In the genomic region with DNA sequence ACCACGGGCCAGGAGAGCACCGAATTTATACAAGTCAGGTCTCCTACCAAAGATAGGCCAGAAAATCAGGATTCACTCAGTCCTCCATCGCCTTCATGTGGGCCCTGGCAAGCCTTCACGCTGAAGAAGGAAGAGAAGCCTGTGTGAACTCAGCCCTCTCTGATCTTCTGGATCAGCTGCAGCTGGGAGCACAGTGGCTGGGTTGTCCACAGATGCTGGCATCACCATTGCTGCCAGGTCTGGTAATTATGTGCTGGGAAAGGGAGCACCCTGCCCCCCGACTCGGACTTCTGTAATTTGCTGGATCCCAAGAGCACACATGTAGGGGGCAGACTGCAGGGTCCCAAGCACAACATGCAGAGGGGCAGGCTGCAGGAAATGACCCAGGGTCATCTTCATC, we compare ENCODE assay signal across 25 cellular contexts.
"Had no signal": no experiment of that assay in that cellular context is flagged by ENCODE, and none has a peak within 500 bp of the region (broad histone marks: within the 10 kb centered on the region; RNA-seq: fewer than 3 reads in every experiment).

No MANE protein-coding gene starts in this region.

- H3K9me3 ChIP-seq: colonic mucosa, prostate gland, testis, transverse colon had no signal

- H3K4me1 ChIP-seq: colonic mucosa, prostate gland, testis, transverse colon had no signal

- H3K4me3 ChIP-seq: colonic mucosa, hepatocyte, prostate gland, testis, transverse colon had no signal

- H3K27ac ChIP-seq: colonic mucosa, hepatocyte, prostate gland, testis, transverse colon had no signal

- H3K79me2 ChIP-seq: hepatocyte had no signal

- H3K4me2 ChIP-seq: hepatocyte had no signal

- DNase-seq: activated CD4-positive, alpha-beta memory T cell treated with anti-CD3 and anti-CD28 coated beads, Interleukin-2, amount 10 ng/mL, durations not matched to agents 7 days and 5 days; activated CD4-positive, alpha-beta T cell treated with anti-CD3 and anti-CD28 coated beads for 1 hour; activated CD4-positive, alpha-beta T cell treated with anti-CD3 and anti-CD28 coated beads, Interleukin-2, amount 10 ng/mL, durations not matched to agents 7 days and 5 days; activated CD8-positive, alpha-beta memory T cell treated with anti-CD3 and anti-CD28 coated beads, Interleukin-2, amount 50 U/mL, for 48 hours; activated gamma-delta T cell treated with Interleukin-2 at 50 U/mL for 16 hours; activated naive CD4-positive, alpha-beta T cell treated with anti-CD3 and anti-CD28 coated beads, Interleukin-2, amount 50 U/mL, for 16 hours; activated T-cell treated with anti-CD3 and anti-CD28 coated beads, Interleukin-2, amount 50 U/mL, for 24 hours; amniotic stem cell; cerebellar nuclear complex; colonic mucosa; effector memory CD4-positive, alpha-beta T cell; glutamatergic neuron; kidney; left colon; mammary epithelial cell; natural killer cell; right cardiac atrium; stimulated activated CD4-positive, alpha-beta T cell treated with anti-CD3 and anti-CD28 coated beads, Interleukin-15, amount 100 ng/mL, for 24 hours; stimulated activated CD4-positive, alpha-beta T cell treated with anti-CD3 and anti-CD28 coated beads, Interleukin-2, amount 100 ng/mL, for 24 hours; stimulated activated naive CD4-positive, alpha-beta T cell; T-helper 2 cell; testis; transverse colon had no signal

- ATAC-seq: left colon, natural killer cell, right cardiac atrium had no signal

- H2AFZ ChIP-seq: hepatocyte had no signal

- H3K27me3 ChIP-seq: colonic mucosa, hepatocyte, testis, transverse colon had no signal

- H3K36me3 ChIP-seq: colonic mucosa, prostate gland, transverse colon had no signal
